Comparison of ENCODE assay signal across 9 cellular contexts in genomic region chr2:217222511-217222910, GRCh38.
A peak's percentile ranks its signal among the peaks of the same experiment; 100 is the strongest.
DNase-seq lines count a peak whose midpoint lies in the region; ATAC-seq, FAIRE-seq and TF ChIP-seq lines count a peak whose summit lies in the region.
"Had no signal": no experiment of that assay in that cellular context is flagged by ENCODE, and none has a peak within 500 bp of the region (broad histone marks: within the 10 kb centered on the region; RNA-seq: fewer than 3 reads in every experiment).

No MANE protein-coding gene starts in this region.

- BruUV-seq in IMR-90 (replicated peaks; lab: Mats Ljungman, UMichigan): no TSS peak
- BruUV-seq in GM12878 (replicated peaks; lab: Mats Ljungman, UMichigan): no TSS peak

- H2AK5ac ChIP-seq in IMR-90 (ENCODE audit: low read depth, low read length): peak overlapping the region; percentile 98

- peak overlapping the region; percentile 58 for H3K9ac ChIP-seq in IMR-90 (ENCODE audit: low read depth, low read length)
- no peak overlapping the region for H3K9ac ChIP-seq in GM12878 (ENCODE audit: control insufficient read depth, insufficient read depth, low read length)

- H4K5ac ChIP-seq in IMR-90 (ENCODE audit: low read depth, low read length): peak overlapping the region; percentile 95

- peak overlapping the region; percentile 100 for H2BK120ac ChIP-seq in IMR-90 (ENCODE audit: low read depth, low read length)

- RAD21 ChIA-PET in GM12878 (lab: Charles Lee; ENCODE audit: unreplicated experiment): no interaction called here

- H2AFZ ChIP-seq in IMR-90 (replicated peaks; ENCODE audit: low read length, poor library complexity) (peak overlapping the region; percentile 48), GM12878 (ENCODE audit: control insufficient read depth, low read depth, low read length) (no peak overlapping the region)

- H3K79me1 ChIP-seq in IMR-90 (ENCODE audit: low read depth in 1 of 2, low read length in 2 of 2): peaks cover 26 to 33% of the 10 kb centered on the region in 2 experiments

- peak overlapping the region; percentile 100 for H3K4ac ChIP-seq in IMR-90 (ENCODE audit: low read depth, low read length)

- CTCF ChIA-PET in IMR-90 (lab: Yijun Ruan, JAX) (interaction anchor here (0.6 to 1.6 kb wide), 3 partner anchors 63 to 592 kb away, joined by 3 to 5 read pairs (median 4); partner anchors contain the start of gene IGFBP5), GM12878 (lab: Yijun Ruan, JAX) (interaction anchor here (1.4 kb wide), 1 partner anchor 134 kb away, joined by 3 read pairs; no protein-coding TSS in a partner anchor)

- TF ChIP-seq CTCF in IMR-90 (conservative IDR thresholded peaks at IDR 0.05; ENCODE audit: low read depth, low read length): no peak
- no peak for TF ChIP-seq CTCF in GM12878 (IDR thresholded peaks at IDR 0.05 in 2 of 3, conservative IDR thresholded peaks at IDR 0.05 in 1 of 3; ENCODE audit: control insufficient read depth in 2 of 3, extremely low read depth in 1 of 3, insufficient read depth in 1 of 3, low read depth in 3 of 3, low read length in 3 of 3)

- peak overlapping the region; percentile 99 for H3K23ac ChIP-seq in IMR-90 (ENCODE audit: low read depth, low read length)

- peak overlapping the region; percentile 99 for H3K56ac ChIP-seq in IMR-90 (ENCODE audit: extremely low read depth, insufficient read depth, low read length)

- peak overlapping the region; percentile 98 for H4K8ac ChIP-seq in IMR-90 (ENCODE audit: low read depth in 2 of 2, low read length in 2 of 2)

- H3K36me3 ChIP-seq in IMR-90 (ENCODE audit: control insufficient read depth, insufficient read depth, low read length): no peaks in the 10 kb centered on the region
- no peaks in the 10 kb centered on the region for H3K36me3 ChIP-seq in GM12878 (ENCODE audit: control insufficient read depth in 2 of 2, insufficient read depth in 2 of 2, low read length in 1 of 2)

- no CpG with 5 or more reads among the region's 5 CpGs for WGBS in IMR-90 (ENCODE audit: extremely low coverage in 2 of 2, insufficient read length in 1 of 2), 2 experiments
- 2% methylated on average over 5 of the region's 5 CpGs for WGBS in GM12878 (ENCODE audit: insufficient coverage, insufficient replicate concordance, low lambda C conversion rate, missing lambda C conversion rate)

- H2AK9ac ChIP-seq in IMR-90 (replicated peaks; ENCODE audit: low read depth, low read length, poor library complexity): peak overlapping the region; percentile 86

- no peak overlapping the region for H3K4me2 ChIP-seq in IMR-90 (ENCODE audit: low read depth, low read length)
- H3K4me2 ChIP-seq in GM12878 (ENCODE audit: control insufficient read depth, insufficient read depth): peak overlapping the region; percentile 72

- TF ChIP-seq RAD21 in IMR-90 (IDR thresholded peaks at IDR 0.05; ENCODE audit: low read length): no peak
- peak; percentile 29; the same call in 1 of the 2 replicates for TF ChIP-seq RAD21 in GM12878 (IDR thresholded peaks at IDR 0.05; ENCODE audit: insufficient read depth, low read depth, low read length)

- H3K4me3 ChIP-seq in IMR-90 (ENCODE audit: insufficient read depth, low read depth, low read length): no peak overlapping the region
- H3K4me3 ChIP-seq in GM12878: 0 out of 2 replicates have a peak overlapping the region, but pooled peaks have one; percentile 8
- H3K4me3 ChIP-seq: skin epidermis had no signal

- intact Hi-C loops in IMR-90 (cut with micrococcal nuclease): loop anchor here (2.0 to 5.0 kb wide), 5 partner anchors 55 to 170 kb away; no protein-coding TSS in a partner anchor
- intact Hi-C loops in GM12878 (cut with micrococcal nuclease; ENCODE audit: unreplicated experiment): loop anchor here (1.0 to 10.0 kb wide), 6 partner anchors 56 to 528 kb away; partner anchors contain the start of gene IGFBP5

- no peaks in the 10 kb centered on the region for H4K20me1 ChIP-seq in IMR-90 (ENCODE audit: insufficient read depth, low read length)
- H4K20me1 ChIP-seq in GM12878 (ENCODE audit: control insufficient read depth, insufficient read depth): no peaks in the 10 kb centered on the region

- POLR2A ChIA-PET in IMR-90 (lab: Charles Lee; ENCODE audit: unreplicated experiment) (interaction anchor here (1.0 to 1.5 kb wide), 3 partner anchors 116 to 528 kb away, joined by 4 to 14 read pairs (median 5); partner anchors contain the start of gene IGFBP5), GM12878 (lab: Charles Lee) (no interaction called here)

- H3K27me3 ChIP-seq in IMR-90 (ENCODE audit: control insufficient read depth, insufficient read depth, low read length): no peaks in the 10 kb centered on the region
- H3K27me3 ChIP-seq in GM12878 (replicated peaks in 1 of 2; ENCODE audit: control insufficient read depth in 2 of 2, insufficient read depth in 2 of 2, low read length in 1 of 2): no peaks in the 10 kb centered on the region

- peak overlapping the region; percentile 99 for H4K91ac ChIP-seq in IMR-90 (ENCODE audit: insufficient read depth, low read depth, low read length)

- H3K18ac ChIP-seq in IMR-90 (ENCODE audit: low read depth, low read length): peak overlapping the region; percentile 97

- H3K14ac ChIP-seq in IMR-90 (replicated peaks; ENCODE audit: low read depth, low read length): peak overlapping the region; percentile 98

- H2BK15ac ChIP-seq in IMR-90 (ENCODE audit: low read depth, low read length): peak overlapping the region; percentile 95

- H2BK5ac ChIP-seq in IMR-90 (ENCODE audit: low read depth, low read length, poor library complexity, severe bottlenecking): peak overlapping the region; percentile 100

- TF ChIP-seq POLR2A in GM12892 (IDR thresholded peaks at IDR 0.05; ENCODE audit: low read depth, low read length): no peak
- no peak for TF ChIP-seq POLR2A in IMR-90 (IDR thresholded peaks at IDR 0.05; ENCODE audit: low read depth, low read length)
- no peak for TF ChIP-seq POLR2A in GM12878 (IDR thresholded peaks at IDR 0.05; ENCODE audit: low read depth, low read length)

- TF ChIP-seq EP300 in GM12878 (IDR thresholded peaks at IDR 0.05; ENCODE audit: borderline replicate concordance in 1 of 2, control insufficient read depth in 1 of 2, low read depth in 2 of 2, low read length in 2 of 2): peak; percentile 97 to 99

- ATAC-seq in GM21515 (IDR thresholded peaks at IDR 0.05; ENCODE audit: unreplicated experiment) (peak; percentile 27), IMR-90 (ENCODE audit: low read depth) (no peak), GM12878 (peak; percentile 58)

- peaks cover 22% of the 10 kb centered on the region for H3K9me1 ChIP-seq in IMR-90 (ENCODE audit: insufficient read depth, low read length)

- dilution Hi-C loops in IMR-90 (cut with HindIII; ENCODE audit: low sequenced_read_pairs, unreplicated experiment): no loop called here

- H2BK20ac ChIP-seq in IMR-90 (ENCODE audit: low read depth, low read length): peak overlapping the region; percentile 100

- peak overlapping the region; percentile 96 for H3K27ac ChIP-seq in IMR-90 (ENCODE audit: insufficient read depth, low read length)
- peak overlapping the region; percentile 92 for H3K27ac ChIP-seq in GM12878 (ENCODE audit: control insufficient read depth, insufficient read depth)

- DNase-seq in GM12892 (ENCODE audit: insufficient read length) (no peak), IMR-90 (peak; percentile 36), GM12878 (ENCODE audit: low read depth, low spot score) (peak; percentile 85), NCI-H187 treated with DMSO at 0.1 percent for 48 hours (lab: John Stamatoyannopoulos, UW) (no peak), NCI-H345 treated with DMSO at 0.1 percent for 48 hours (lab: John Stamatoyannopoulos, UW; ENCODE audit: unreplicated experiment) (no peak), HuH-7 (ENCODE audit: low spot score) (no peak), frontal cortex (ENCODE audit: low spot score in 2 of 2) (no peak)

- FAIRE-seq in GM12892 (lab: Jason Lieb, UNC): peak; percentile 74
- peak; percentile 93 for FAIRE-seq in GM12878 (lab: Jason Lieb, UNC)
- no peak for FAIRE-seq in frontal cortex (lab: Jason Lieb, UNC)

- H3K79me2 ChIP-seq in GM12878 (ENCODE audit: control insufficient read depth, insufficient read depth, low read length): no peaks in the 10 kb centered on the region

- H3K9me3 ChIP-seq in IMR-90 (ENCODE audit: control insufficient read depth, insufficient read depth, low read length): no peaks in the 10 kb centered on the region
- H3K9me3 ChIP-seq in GM12878 (replicated peaks; ENCODE audit: control insufficient read depth, insufficient read depth, low read length): peaks cover 13% of the 10 kb centered on the region

- peaks cover 38% of the 10 kb centered on the region for H3K4me1 ChIP-seq in IMR-90 (ENCODE audit: control insufficient read depth, insufficient read depth, low read length)
- H3K4me1 ChIP-seq in GM12878 (ENCODE audit: control insufficient read depth, insufficient read depth, low read length): peaks cover 60% of the 10 kb centered on the region

- in situ Hi-C loops in IMR-90 (cut with MboI; ENCODE audit: low sequenced_read_pairs) (no loop called here), GM12878 (cut with MboI) (loop anchor here (5.0 kb wide), 1 partner anchor 135 kb away; no protein-coding TSS in a partner anchor)

- SMC1A ChIA-PET in GM12878 (lab: Charles Lee; ENCODE audit: uncharacterized antibody, unreplicated experiment): interaction anchor here (1.0 to 1.3 kb wide), 2 partner anchors 59 to 120 kb away, joined by 3 read pairs; no protein-coding TSS in a partner anchor

TF ChIP-seq in IMR-90, 13 proteins besides CTCF, POLR2A, EP300 and RAD21:
- TF ChIP-seq CEBPB (IDR thresholded peaks at IDR 0.05; ENCODE audit: low read depth, low read length) (no peak), NFE2L2 (IDR thresholded peaks at IDR 0.05; ENCODE audit: low read depth, low read length) (no peak), MAFK (IDR thresholded peaks at IDR 0.05; ENCODE audit: low read depth, low read length) (no peak), RFX5 (IDR thresholded peaks at IDR 0.05; ENCODE audit: low read depth, low read length) (no peak), BHLHE40 (IDR thresholded peaks at IDR 0.05; ENCODE audit: low read depth, low read length) (no peak), MXI1 (IDR thresholded peaks at IDR 0.05; ENCODE audit: borderline replicate concordance, low read depth, low read length) (no peak), MAZ (IDR thresholded peaks at IDR 0.05; ENCODE audit: borderline replicate concordance, low read depth, low read length) (no peak)
TF ChIP-seq in IMR-90: peak in this region for 0.

TF ChIP-seq in GM12878, 131 proteins besides CTCF, POLR2A, EP300 and RAD21 (continues in another document):
- TF ChIP-seq CBFB (IDR thresholded peaks at IDR 0.05; ENCODE audit: low read depth) (peak; percentile 100), MEF2B (IDR thresholded peaks at IDR 0.05; ENCODE audit: partially characterized antibody, poor library complexity, severe bottlenecking) (peak; percentile 89), SMAD1 (IDR thresholded peaks at IDR 0.05; ENCODE audit: low read depth, partially characterized antibody) (peak; percentile 59), LARP7 (IDR thresholded peaks at IDR 0.05) (no peak), SREBF2 (IDR thresholded peaks at IDR 0.05; ENCODE audit: low read length) (no peak)

Comparison
In these comparisons a context has a peak if more than half of its experiments do, and no peak if none do; other contexts are left out.
1. DNase-seq: peak in IMR-90 (single experiment) and GM12878 (single experiment); none in GM12892 (single experiment), NCI-H187 treated with DMSO at 0.1 percent for 48 hours (single experiment), NCI-H345 treated with DMSO at 0.1 percent for 48 hours (single experiment), HuH-7 (single experiment) and frontal cortex (0 of 2).